In genomic region chrX:24377911-24378468, GRCh38 we compare ENCODE assay signal across 36 cellular contexts. TPM values are rescaled to one million over a fixed set of nuclear protein-coding genes. Genes with fewer than 3 reads are reported as not detected.
"Had no signal": no experiment of that assay in that cellular context is flagged by ENCODE, and none has a peak within 500 bp of the region (broad histone marks: within the 10 kb centered on the region; RNA-seq: fewer than 3 reads in every experiment).

No MANE protein-coding gene starts in this region.

- DNase-seq: activated CD4-positive, alpha-beta T cell treated with anti-CD3 and anti-CD28 coated beads for 36 hours; activated CD4-positive, alpha-beta T cell treated with anti-CD3 and anti-CD28 coated beads, Interleukin-2, amount 10 ng/mL, durations not matched to agents 7 days and 5 days; activated CD4-positive, alpha-beta T cell treated with anti-CD3 and anti-CD28 coated beads, Interleukin-2, amount 50 U/mL, for 48 hours; activated CD8-positive, alpha-beta T cell treated with anti-CD3 and anti-CD28 coated beads, Interleukin-2, amount 10 ng/mL, durations not matched to agents 7 days and 5 days; activated gamma-delta T cell treated with Interleukin-2 at 50 U/mL for 16 hours; activated naive CD4-positive, alpha-beta T cell treated with anti-CD3 and anti-CD28 coated beads, Interleukin-2, amount 10 ng/mL, durations not matched to agents 7 days and 5 days; activated naive CD8-positive, alpha-beta T cell treated with anti-CD3 and anti-CD28 coated beads, Interleukin-2, amount 50 U/mL, for 24 hours; activated T-cell treated with anti-CD3 and anti-CD28 coated beads, Interleukin-2, amount 50 U/mL, for 24 hours; anterior cingulate cortex; caudate nucleus; Karpas-422; MG63; NCI-H1048; NCI-H1105 treated with DMSO at 0.1 percent for 48 hours; NCI-H1436; NCI-H1694; NCI-H1930; NCI-H2081 treated with DMSO at 0.1 percent for 48 hours; NCI-H226; NCI-H446 treated with DMSO at 0.1 percent for 48 hours; NCI-H524 treated with DMSO at 0.1 percent for 48 hours; PC-3; Peyer's patch; RPMI8226; SHP77 treated with DMSO at 0.1 percent for 48 hours; SK-N-SH had no signal

- H3K9ac ChIP-seq: SK-N-SH had no signal

- H3K27me3 ChIP-seq: MG63, Peyer's patch, SJSA1 had no signal

- H3K4me3 Mint-ChIP-seq: activated CD4-positive, alpha-beta T cell treated with anti-CD3 and anti-CD28 coated beads for 36 hours; activated CD4-positive, alpha-beta T cell treated with anti-CD3 and anti-CD28 coated beads, Interleukin-2, amount 10 ng/mL, durations not matched to agents 7 days and 5 days; activated CD8-positive, alpha-beta T cell treated with anti-CD3 and anti-CD28 coated beads, Interleukin-2, amount 10 ng/mL, durations not matched to agents 7 days and 5 days; activated naive CD4-positive, alpha-beta T cell treated with anti-CD3 and anti-CD28 coated beads, Interleukin-2, amount 10 ng/mL, durations not matched to agents 7 days and 5 days; activated naive CD8-positive, alpha-beta T cell; activated naive CD8-positive, alpha-beta T cell treated with anti-CD3 and anti-CD28 coated beads, Interleukin-2, amount 50 U/mL, for 24 hours; activated T-cell treated with anti-CD3 and anti-CD28 coated beads, Interleukin-2, amount 50 U/mL, for 24 hours; activated T-helper 1 cell treated with anti-CD3 and anti-CD28 coated beads, Interleukin-12 subunit alpha, Interleukin-12 subunit beta, Interleukin-2, Interleukin-4 antibody, amounts not matched to agents 30 ng/mL and 10 ng/mL and 1 ng/mL, durations not matched to agents 14 hours and 24 hours and 36 hours; brain; T-helper 1 cell treated with Interleukin-12 subunit alpha and Interleukin-12 subunit beta and Interleukin-4 antibody, amounts not matched to agents 30 μg/mL and 1 μg/mL, for 36 hours; T-helper 2 cell treated with Interferon-gamma antibody and Interleukin-4, amounts not matched to agents 5 μg/mL and 100 μg/mL, for 36 hours had no signal

- H3K4me1 Mint-ChIP-seq: activated CD4-positive, alpha-beta T cell treated with anti-CD3 and anti-CD28 coated beads for 36 hours; activated CD4-positive, alpha-beta T cell treated with anti-CD3 and anti-CD28 coated beads, Interleukin-2, amount 10 ng/mL, durations not matched to agents 7 days and 5 days; activated naive CD4-positive, alpha-beta T cell treated with anti-CD3 and anti-CD28 coated beads, Interleukin-2, amount 10 ng/mL, durations not matched to agents 7 days and 5 days; activated naive CD8-positive, alpha-beta T cell treated with anti-CD3 and anti-CD28 coated beads, Interleukin-2, amount 50 U/mL, for 24 hours; brain had no signal

- H3K9me3 Mint-ChIP-seq: activated CD4-positive, alpha-beta T cell treated with anti-CD3 and anti-CD28 coated beads, Interleukin-2, amount 10 ng/mL, durations not matched to agents 7 days and 5 days; activated naive CD4-positive, alpha-beta T cell treated with anti-CD3 and anti-CD28 coated beads, Interleukin-2, amount 10 ng/mL, durations not matched to agents 7 days and 5 days; activated naive CD8-positive, alpha-beta T cell treated with anti-CD3 and anti-CD28 coated beads, Interleukin-2, amount 50 U/mL, for 24 hours; activated T-cell treated with anti-CD3 and anti-CD28 coated beads, Interleukin-2, amount 50 U/mL, for 24 hours; activated T-helper 1 cell treated with anti-CD3 and anti-CD28 coated beads, Interleukin-12 subunit alpha, Interleukin-12 subunit beta, Interleukin-2, Interleukin-4 antibody, amounts not matched to agents 30 ng/mL and 10 ng/mL and 1 ng/mL, durations not matched to agents 14 hours and 24 hours and 36 hours; T-helper 1 cell treated with Interleukin-12 subunit alpha and Interleukin-12 subunit beta and Interleukin-4 antibody, amounts not matched to agents 30 μg/mL and 1 μg/mL, for 36 hours; T-helper 2 cell treated with Interferon-gamma antibody and Interleukin-4, amounts not matched to agents 5 μg/mL and 100 μg/mL, for 36 hours had no signal

- H3K4me3 ChIP-seq: MG63, Peyer's patch, SJSA1 had no signal

- H3K27ac Mint-ChIP-seq: activated CD4-positive, alpha-beta T cell treated with anti-CD3 and anti-CD28 coated beads for 36 hours; activated CD4-positive, alpha-beta T cell treated with anti-CD3 and anti-CD28 coated beads, Interleukin-2, amount 10 ng/mL, durations not matched to agents 7 days and 5 days; activated CD8-positive, alpha-beta T cell treated with anti-CD3 and anti-CD28 coated beads, Interleukin-2, amount 10 ng/mL, durations not matched to agents 7 days and 5 days; activated naive CD4-positive, alpha-beta T cell treated with anti-CD3 and anti-CD28 coated beads, Interleukin-2, amount 10 ng/mL, durations not matched to agents 7 days and 5 days; activated naive CD8-positive, alpha-beta T cell; activated naive CD8-positive, alpha-beta T cell treated with anti-CD3 and anti-CD28 coated beads, Interleukin-2, amount 50 U/mL, for 24 hours; activated T-cell treated with anti-CD3 and anti-CD28 coated beads, Interleukin-2, amount 50 U/mL, for 24 hours; activated T-helper 1 cell treated with anti-CD3 and anti-CD28 coated beads, Interleukin-12 subunit alpha, Interleukin-12 subunit beta, Interleukin-2, Interleukin-4 antibody, amounts not matched to agents 30 ng/mL and 10 ng/mL and 1 ng/mL, durations not matched to agents 14 hours and 24 hours and 36 hours; brain; T-helper 1 cell treated with Interleukin-12 subunit alpha and Interleukin-12 subunit beta and Interleukin-4 antibody, amounts not matched to agents 30 μg/mL and 1 μg/mL, for 36 hours; T-helper 2 cell treated with Interferon-gamma antibody and Interleukin-4, amounts not matched to agents 5 μg/mL and 100 μg/mL, for 36 hours had no signal

- H3K9me3 ChIP-seq: MG63, Peyer's patch, SJSA1, SK-N-SH had no signal

- ATAC-seq: activated CD4-positive, alpha-beta T cell treated with anti-CD3 and anti-CD28 coated beads for 36 hours; activated CD4-positive, CD25-positive, alpha-beta regulatory T cell treated with anti-CD3 and anti-CD28 coated beads, Interleukin-2, amount 50 U/mL, for 24 hours; activated CD8-positive, alpha-beta T cell treated with anti-CD3 and anti-CD28 coated beads, Interleukin-2, amount 10 ng/mL, durations not matched to agents 7 days and 5 days; activated naive CD8-positive, alpha-beta T cell treated with anti-CD3 and anti-CD28 coated beads, Interleukin-2, amount 50 U/mL, for 24 hours; PC-3 had no signal

- H3K4me2 ChIP-seq: SK-N-SH had no signal

- H3K36me3 Mint-ChIP-seq: activated naive CD4-positive, alpha-beta T cell treated with anti-CD3 and anti-CD28 coated beads, Interleukin-2, amount 10 ng/mL, durations not matched to agents 7 days and 5 days; activated naive CD8-positive, alpha-beta T cell; brain had no signal

- H3K27me3 Mint-ChIP-seq: activated CD4-positive, alpha-beta T cell treated with anti-CD3 and anti-CD28 coated beads for 36 hours; activated naive CD8-positive, alpha-beta T cell; activated naive CD8-positive, alpha-beta T cell treated with anti-CD3 and anti-CD28 coated beads, Interleukin-2, amount 50 U/mL, for 24 hours; brain had no signal

- H3K4me1 ChIP-seq: Peyer's patch, SJSA1 had no signal

- H3K36me3 ChIP-seq: MG63, Peyer's patch, SJSA1 had no signal

- H3K27ac ChIP-seq: Peyer's patch, SJSA1 had no signal

- FAIRE-seq: bronchial epithelial cell, TTC549 had no signal

RNA-seq across cellular contexts. Expression of gene SUPT20HL1, which starts 17.6 kb away (rescaled TPM):
- total RNA-seq: activated CD4-positive, alpha-beta T cell treated with anti-CD3 and anti-CD28 coated beads, Interleukin-2, amount 10 ng/mL, durations not matched to agents 7 days and 5 days; activated CD8-positive, alpha-beta T cell treated with anti-CD3 and anti-CD28 coated beads, Interleukin-2, amount 10 ng/mL, durations not matched to agents 7 days and 5 days; activated T-helper 1 cell treated with anti-CD3 and anti-CD28 coated beads, Interleukin-12 subunit alpha, Interleukin-12 subunit beta, Interleukin-2, Interleukin-4 antibody, amounts not matched to agents 30 ng/mL and 10 ng/mL and 1 ng/mL, durations not matched to agents 14 hours and 24 hours and 36 hours; chondrocyte; PC-3; SJSA1 had no signal
- polyA plus RNA-seq: SK-N-SH had no signal
